Comparison of ENCODE assay signal across 14 cellular contexts in genomic region chr2:138689705-138690104, GRCh38.
DNase-seq lines count a peak whose midpoint lies in the region; ATAC-seq and TF ChIP-seq lines count a peak whose summit lies in the region.
"Had no signal": no experiment of that assay in that cellular context is flagged by ENCODE, and none has a peak within 500 bp of the region (broad histone marks: within the 10 kb centered on the region; RNA-seq: fewer than 3 reads in every experiment).

No MANE protein-coding gene starts in this region.

- no peak overlapping the region for H3K4me3 Mint-ChIP-seq in memory B cell

- DNase-seq in OCI-M1 (lab: John Stamatoyannopoulos, UW) (peak; percentile 66), memory B cell (ENCODE audit: low spot score in 2 of 2) (no peak), Right ventricle myocardium superior (no peak), BE2C (no peak), NCI-H2107 treated with DMSO at 0.1 percent for 48 hours (lab: John Stamatoyannopoulos, UW; ENCODE audit: unreplicated experiment) (no peak)
- DNase-seq: activated CD8-positive, alpha-beta memory T cell treated with anti-CD3 and anti-CD28 coated beads for 24 hours; immature natural killer cell; NCI-H2107; stimulated activated CD4-positive, alpha-beta T cell treated with anti-CD3 and anti-CD28 coated beads, Interleukin-12 subunit alpha, Interleukin-12 subunit beta, amount 100 ng/mL, for 4 hours had no signal

- H3K4me3 ChIP-seq in BE2C (ENCODE audit: low read depth, low read length): no peak overlapping the region
- H3K4me3 ChIP-seq: body of pancreas had no signal

- ATAC-seq in GM18517 (IDR thresholded peaks at IDR 0.05; ENCODE audit: unreplicated experiment): peak; percentile 66
- peak; percentile 38 for ATAC-seq in HG02884 (IDR thresholded peaks at IDR 0.05; ENCODE audit: unreplicated experiment)
- peak; percentile 60 for ATAC-seq in memory B cell (ENCODE audit: low read depth)
- no peak for ATAC-seq in Right ventricle myocardium superior (ENCODE audit: poor library complexity)
- ATAC-seq: body of pancreas, esophagus mucosa, Right ventricle myocardium inferior had no signal

- no peaks in the 10 kb centered on the region for H3K4me1 ChIP-seq in BE2C
- H3K4me1 ChIP-seq: body of pancreas had no signal

- H3K9me3 Mint-ChIP-seq in memory B cell: no peaks in the 10 kb centered on the region

- TF ChIP-seq CTCF in BE2C (IDR thresholded peaks at IDR 0.05; ENCODE audit: low read depth, low read length): no peak

- H3K27ac Mint-ChIP-seq in memory B cell: no peak overlapping the region

- no peaks in the 10 kb centered on the region for H3K27me3 ChIP-seq in BE2C
- H3K27me3 ChIP-seq: body of pancreas had no signal

- no peaks in the 10 kb centered on the region for H3K36me3 ChIP-seq in BE2C

- H3K27me3 Mint-ChIP-seq in memory B cell: peaks cover 2% of the 10 kb centered on the region

- peaks cover 12% of the 10 kb centered on the region for H3K4me1 Mint-ChIP-seq in memory B cell

- no peaks in the 10 kb centered on the region for H3K9me3 ChIP-seq in BE2C
- H3K9me3 ChIP-seq: body of pancreas had no signal

- intact Hi-C loops in Right ventricle myocardium superior (cut with DNase I): no loop called here

- H3K36me3 Mint-ChIP-seq in memory B cell: no peaks in the 10 kb centered on the region
- H3K36me3 Mint-ChIP-seq: immature natural killer cell had no signal
